Comparison of ENCODE assay signal across 8 cellular contexts in genomic region chr2:112881217-112882000, GRCh38. TPM values are rescaled to one million over a fixed set of nuclear protein-coding genes. Genes with fewer than 3 reads are reported as not detected.
DNase-seq lines count a peak whose midpoint lies in the region; ATAC-seq and TF ChIP-seq lines count a peak whose summit lies in the region.

No MANE protein-coding gene starts in this region.

- no peaks in the 10 kb centered on the region for H3K9me3 ChIP-seq in SK-N-SH
- H3K9me3 ChIP-seq in neutrophil: no peaks in the 10 kb centered on the region

- H3K36me3 ChIP-seq in SK-N-SH (replicated peaks in 1 of 2; ENCODE audit: control insufficient read depth in 1 of 2, insufficient read depth in 2 of 2, low read length in 1 of 2) (no peaks in the 10 kb centered on the region), neutrophil (no peaks in the 10 kb centered on the region), H7 (replicated peaks; ENCODE audit: control insufficient read depth, insufficient read depth, low read length) (no peaks in the 10 kb centered on the region)

- POLR2A ChIA-PET in SK-N-SH (lab: Yijun Ruan, JAX): no interaction called here

- H3K79me2 ChIP-seq in SK-N-SH (ENCODE audit: insufficient read depth): no peaks in the 10 kb centered on the region

- no peak for TF ChIP-seq EP300 in SK-N-SH (IDR thresholded peaks at IDR 0.05; ENCODE audit: borderline replicate concordance in 1 of 2, low read depth in 1 of 2, low read length in 1 of 2)

- TF ChIP-seq RAD21 in SK-N-SH (IDR thresholded peaks at IDR 0.05; ENCODE audit: low read length): no peak

- CTCF ChIA-PET in SK-N-SH (lab: Yijun Ruan, JAX): interaction anchor here (1.2 kb wide), 1 partner anchor 77 kb away, joined by 3 read pairs; no protein-coding TSS in a partner anchor

- peaks cover 0 to 11% of the 10 kb centered on the region in 2 experiments; a peak in 1 of 4 replicates for H3K4me1 ChIP-seq in SK-N-SH (ENCODE audit: control insufficient read depth in 1 of 2, insufficient read depth in 2 of 2, low read depth in 1 of 2, low read length in 1 of 2)
- H3K4me1 ChIP-seq in neutrophil (ENCODE audit: control insufficient read depth in 1 of 2, insufficient read depth in 1 of 2, low read depth in 1 of 2, low read length in 1 of 2): peaks cover 5 to 13% of the 10 kb centered on the region in 2 experiments

- no peaks in the 10 kb centered on the region for H3F3A ChIP-seq in SK-N-SH (replicated peaks; ENCODE audit: insufficient read depth)

- H3K27me3 ChIP-seq in SK-N-SH (ENCODE audit: insufficient read depth) (no peaks in the 10 kb centered on the region; the same call in 1 of the 2 replicates), neutrophil (no peaks in the 10 kb centered on the region), H7 (ENCODE audit: control insufficient read depth, insufficient read depth, low read length) (no peaks in the 10 kb centered on the region)

- DNase-seq in SK-N-SH (no peak), Kasumi-1 (lab: John Stamatoyannopoulos, UW) (peak; percentile 65 to 78), anterior cingulate cortex (lab: John Stamatoyannopoulos, UW) (peak in 35 of 58 donors; percentile 3 to 63 (median 30)), H7 (no peak), NCI-H526 (lab: John Stamatoyannopoulos, UW) (no peak)

- TF ChIP-seq CTCF in SK-N-SH (IDR thresholded peaks at IDR 0.05) (no peak), neutrophil (IDR thresholded peaks at IDR 0.05) (no peak)

- H3K4me2 ChIP-seq in SK-N-SH: peak overlapping the region; percentile 20; the same call in 1 of the 2 replicates

- ATAC-seq in SK-N-SH treated with all-trans-retinoic acid at 6 μM for 48 hours: no peak
- ATAC-seq in GM21576 (IDR thresholded peaks at IDR 0.05; ENCODE audit: unreplicated experiment): peak; percentile 70

- no peak overlapping the region for H3K9ac ChIP-seq in SK-N-SH

- H4K20me1 ChIP-seq in SK-N-SH (ENCODE audit: insufficient read depth): no peaks in the 10 kb centered on the region

- no peak overlapping the region for H2AFZ ChIP-seq in SK-N-SH (ENCODE audit: low read depth)

- H3K4me3 ChIP-seq in SK-N-SH (ENCODE audit: low read depth in 2 of 2, low read length in 1 of 2) (no peak overlapping the region), neutrophil (ENCODE audit: low read depth in 1 of 2, low read length in 1 of 2) (no peak overlapping the region), H7 (ENCODE audit: insufficient read depth, low read depth, low read length) (no peak overlapping the region)

- H3K9me2 ChIP-seq in SK-N-SH: no peaks in the 10 kb centered on the region

- WGBS in SK-N-SH (ENCODE audit: low lambda C conversion rate): 39% methylated on average over 6 of the region's 6 CpGs

- H3K27ac ChIP-seq in SK-N-SH (ENCODE audit: low read depth in 2 of 2, low read length in 1 of 2): no peak overlapping the region
- peak overlapping the region; percentile 38 for H3K27ac ChIP-seq in neutrophil

TF ChIP-seq in SK-N-SH, 30 proteins besides CTCF, POLR2A, EP300 and RAD21:
- TF ChIP-seq TCF12 (IDR thresholded peaks at IDR 0.05) (peak; percentile 65), FOSL2 (IDR thresholded peaks at IDR 0.05; ENCODE audit: borderline replicate concordance, low read depth) (0 out of 2 replicates have a peak, but pooled peaks have one; percentile 30), FOXJ3 (CRISPR knock-in tag; IDR thresholded peaks at IDR 0.05) (no peak), PBX3 (IDR thresholded peaks at IDR 0.05) (peak; percentile 26; the same call in 1 of the 2 replicates), TAF1 (IDR thresholded peaks at IDR 0.05; ENCODE audit: borderline replicate concordance, low read depth, low read length) (no peak)

TF ChIP-seq in SK-N-SH treated with all-trans-retinoic acid at 6 μM for 48 hours, 23 proteins besides CTCF, POLR2A, EP300 and RAD21:
- TF ChIP-seq CREB5 (CRISPR knock-in tag; IDR thresholded peaks at IDR 0.05; ENCODE audit: low read depth): no peak
- TF ChIP-seq PPARA (CRISPR knock-in tag; IDR thresholded peaks at IDR 0.05; ENCODE audit: borderline replicate concordance): no peak
- no peak for TF ChIP-seq TSHZ2 (CRISPR knock-in tag; IDR thresholded peaks at IDR 0.05)
- TF ChIP-seq ESRRG (CRISPR knock-in tag; IDR thresholded peaks at IDR 0.05): no peak
- no peak for TF ChIP-seq BACH2 (CRISPR knock-in tag; IDR thresholded peaks at IDR 0.05; ENCODE audit: borderline replicate concordance)
- TF ChIP-seq SNAI2 (CRISPR knock-in tag; IDR thresholded peaks at IDR 0.05): no peak
- TF ChIP-seq ZC3H10 (CRISPR knock-in tag; IDR thresholded peaks at IDR 0.05): no peak
- TF ChIP-seq GLIS3 (CRISPR knock-in tag; IDR thresholded peaks at IDR 0.05): no peak

RNA-seq across cellular contexts. Expression of gene IL37, which starts 29.6 kb away (rescaled TPM):
- not detected in 2 replicates for polyA plus RNA-seq in SK-N-SH (2012; rRNA removed)
- not detected in 2 replicates for polyA plus RNA-seq in SK-N-SH (2012; cell fraction: cytosol; rRNA removed)
- 0.16 and 0.31 TPM in 2 replicates for polyA plus RNA-seq in SK-N-SH (2012; cell fraction: nucleus; rRNA removed)
- total RNA-seq in H7 (2014; rRNA removed; shearing (Covaris generic)): 0.62 and 1.00 TPM in 2 replicates

RNA-seq across cellular contexts. Expression of gene IL1B, which starts 44.8 kb away (rescaled TPM):
- 0.25 and 0.60 TPM in 2 replicates for polyA plus RNA-seq in SK-N-SH (2012; rRNA removed)
- 0.21 and 0.30 TPM in 2 replicates for polyA plus RNA-seq in SK-N-SH (2012; cell fraction: cytosol; rRNA removed)
- polyA plus RNA-seq in SK-N-SH (2012; cell fraction: nucleus; rRNA removed): 0.69 and 0.92 TPM in 2 replicates
- total RNA-seq in H7 (2014; rRNA removed; shearing (Covaris generic)): not detected in 2 replicates

Comparison
In these comparisons a context has a peak if more than half of its experiments do, and no peak if none do; other contexts are left out.
1. DNase-seq: peak in Kasumi-1 (2 of 2) and anterior cingulate cortex (35 of 58); none in SK-N-SH (single experiment), H7 (single experiment) and NCI-H526 (0 of 2).